In genomic region chr16:65618931-65619330, GRCh38 we compare ENCODE assay signal across 16 cellular contexts.
A peak's percentile ranks its signal among the peaks of the same experiment; 100 is the strongest.
DNase-seq lines count a peak whose midpoint lies in the region; ATAC-seq and TF ChIP-seq lines count a peak whose summit lies in the region.
"Had no signal": no experiment of that assay in that cellular context is flagged by ENCODE, and none has a peak within 500 bp of the region (broad histone marks: within the 10 kb centered on the region; RNA-seq: fewer than 3 reads in every experiment).

No MANE protein-coding gene starts in this region.

- peaks cover 4 to 13% (median 9%) of the 10 kb centered on the region in 11 experiments; a peak in 18 of 22 replicates for H3K9me3 ChIP-seq in BLaER1 treated with 17β-estradiol and CSF1 and Interleukin-3, amounts not matched to agents 10 nM and 100 nM (replicated peaks in 1 of 11)
- H3K9me3 ChIP-seq in RWPE2 (ENCODE audit: severe bottlenecking) (no peaks in the 10 kb centered on the region), smooth muscle cell (replicated peaks; ENCODE audit: low read depth) (no peaks in the 10 kb centered on the region)

- TF ChIP-seq CTCF in RWPE2 (IDR thresholded peaks at IDR 0.05; ENCODE audit: poor library complexity, severe bottlenecking) (no peak), smooth muscle cell (IDR thresholded peaks at IDR 0.05; ENCODE audit: borderline replicate concordance, insufficient read depth, poor library complexity, severe bottlenecking) (no peak)

- peak overlapping the region in 8 of 11 experiments; percentile 14 to 66 (median 46); a peak in 14 of 22 replicates for H3K27ac ChIP-seq in BLaER1 treated with 17β-estradiol and CSF1 and Interleukin-3, amounts not matched to agents 10 nM and 100 nM
- peak overlapping the region; percentile 24 for H3K27ac ChIP-seq in RWPE2 (ENCODE audit: poor library complexity, severe bottlenecking)
- H3K27ac ChIP-seq in smooth muscle cell (ENCODE audit: low read depth) = peak overlapping the region; percentile 13
- H3K27ac ChIP-seq: GM23248 had no signal

- DNase-seq in RWPE2 (ENCODE audit: low spot score) (no peak), smooth muscle cell (lab: John Stamatoyannopoulos, UW; ENCODE audit: unreplicated experiment) (no peak), T-helper 9 cell (no peak)
- DNase-seq: C1 segment of cervical spinal cord; Calu3; CD4-positive, alpha-beta memory T cell; COR-L47; DMS53; DMS79 treated with DMSO at 0.1 percent for 48 hours; GF-D8; H7; HCEC 1CT had no signal

- no peaks in the 10 kb centered on the region for H3K27me3 ChIP-seq in BLaER1 treated with 17β-estradiol and CSF1 and Interleukin-3, amounts not matched to agents 10 nM and 100 nM
- H3K27me3 ChIP-seq in RWPE2 (ENCODE audit: insufficient read depth, poor library complexity, severe bottlenecking) (no peaks in the 10 kb centered on the region), smooth muscle cell (ENCODE audit: low read depth) (no peaks in the 10 kb centered on the region)

- peaks cover 3% of the 10 kb centered on the region for H3F3A ChIP-seq in smooth muscle cell (ENCODE audit: low read depth)

- peak overlapping the region in 3 of 10 experiments; percentile 7 to 17 (median 10); a peak in 3 of 20 replicates for H3K4me3 ChIP-seq in BLaER1 treated with 17β-estradiol and CSF1 and Interleukin-3, amounts not matched to agents 10 nM and 100 nM
- no peak overlapping the region for H3K4me3 ChIP-seq in RWPE2 (ENCODE audit: severe bottlenecking)
- no peak overlapping the region for H3K4me3 ChIP-seq in smooth muscle cell
- H3K4me3 ChIP-seq: GM23248 had no signal

- H3K4me1 ChIP-seq in BLaER1 treated with 17β-estradiol and CSF1 and Interleukin-3, amounts not matched to agents 10 nM and 100 nM = peaks cover 49 to 68% (median 66%) of the 10 kb centered on the region in 10 experiments
- no peaks in the 10 kb centered on the region for H3K4me1 ChIP-seq in RWPE2 (ENCODE audit: insufficient read depth, poor library complexity, severe bottlenecking)
- H3K4me1 ChIP-seq in smooth muscle cell (ENCODE audit: low read depth) = no peaks in the 10 kb centered on the region

- H3K79me2 ChIP-seq in smooth muscle cell (ENCODE audit: low read depth) = no peaks in the 10 kb centered on the region

- ATAC-seq in RWPE2 (ENCODE audit: low read depth) (no peak), HG03521 (IDR thresholded peaks at IDR 0.05; ENCODE audit: unreplicated experiment) (no peak), GM21367 (IDR thresholded peaks at IDR 0.05; ENCODE audit: unreplicated experiment) (no peak)

- no peaks in the 10 kb centered on the region for H4K20me1 ChIP-seq in BLaER1 treated with 17β-estradiol and CSF1 and Interleukin-3, amounts not matched to agents 10 nM and 100 nM
- H4K20me1 ChIP-seq in smooth muscle cell (ENCODE audit: low read depth) = no peaks in the 10 kb centered on the region

- H3K4me2 ChIP-seq in BLaER1 treated with 17β-estradiol and CSF1 and Interleukin-3, amounts not matched to agents 10 nM and 100 nM = peak overlapping the region; percentile 59 to 91 (median 76)
- peak overlapping the region; percentile 11 for H3K4me2 ChIP-seq in smooth muscle cell

- WGBS in smooth muscle cell (ENCODE audit: low lambda C conversion rate) = 90% methylated on average over 1 of the region's 1 CpG

- peak overlapping the region in 4 of 11 experiments; percentile 22 to 41 (median 33); a peak in 5 of 22 replicates for H3K9ac ChIP-seq in BLaER1 treated with 17β-estradiol and CSF1 and Interleukin-3, amounts not matched to agents 10 nM and 100 nM
- H3K9ac ChIP-seq in smooth muscle cell (ENCODE audit: low read depth) = no peak overlapping the region
- H3K9ac ChIP-seq: GM23248 had no signal

- no peak overlapping the region for H2AFZ ChIP-seq in smooth muscle cell (ENCODE audit: low read depth)
- H2AFZ ChIP-seq: GM23248 had no signal

- no peaks in the 10 kb centered on the region for H3K36me3 ChIP-seq in BLaER1 treated with 17β-estradiol and CSF1 and Interleukin-3, amounts not matched to agents 10 nM and 100 nM
- H3K36me3 ChIP-seq in RWPE2 (ENCODE audit: low read depth) (no peaks in the 10 kb centered on the region), smooth muscle cell (ENCODE audit: low read depth) (no peaks in the 10 kb centered on the region)
